ENCODE assay signal across 9 cellular contexts in the genomic region with DNA sequence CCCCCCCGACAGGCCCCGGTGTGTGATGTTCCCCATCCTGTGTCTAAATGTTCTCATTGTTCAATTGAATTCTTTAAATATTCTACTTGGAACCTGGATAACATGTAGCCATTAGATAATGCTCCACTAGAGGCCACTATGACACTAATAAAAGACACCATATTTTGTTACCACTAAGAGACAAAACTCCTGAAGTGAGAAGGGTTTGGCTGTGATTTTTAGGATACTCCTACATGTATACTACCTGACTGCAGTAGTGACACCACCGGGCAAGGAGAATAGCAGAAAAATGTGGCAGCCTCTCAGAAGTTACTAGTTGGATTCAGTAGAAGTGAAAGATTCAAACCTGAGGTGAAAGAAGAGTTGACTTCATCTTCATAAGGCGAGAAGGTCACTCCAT. TPM values are rescaled to one million over a fixed set of nuclear protein-coding genes. Genes with fewer than 3 reads are reported as not detected.
DNase-seq lines count a peak whose midpoint lies in the region; ATAC-seq, FAIRE-seq and TF ChIP-seq lines count a peak whose summit lies in the region.
"Had no signal": no experiment of that assay in that cellular context is flagged by ENCODE, and none has a peak within 500 bp of the region (broad histone marks: within the 10 kb centered on the region; RNA-seq: fewer than 3 reads in every experiment).

No MANE protein-coding gene starts in this region.

- no peak for TF ChIP-seq POLR2A in esophagus muscularis mucosa (IDR thresholded peaks at IDR 0.05; ENCODE audit: low read depth)

- H3K27ac Mint-ChIP-seq in neural crest cell (ENCODE audit: unreplicated experiment), result no peak overlapping the region
- H3K27ac Mint-ChIP-seq: activated naive CD8-positive, alpha-beta T cell had no signal

- H3K4me1 Mint-ChIP-seq in neural crest cell, result no peaks in the 10 kb centered on the region

- intact Hi-C loops in esophagus muscularis mucosa (cut with DNase I), result loop anchor here (5.0 to 10.0 kb wide), 2 partner anchors 165 to 262 kb away; a partner anchor contains a TSS

- no peaks in the 10 kb centered on the region for H3K4me1 ChIP-seq in esophagus muscularis mucosa

- peaks cover 13% of the 10 kb centered on the region for H3K27me3 Mint-ChIP-seq in neural crest cell (ENCODE audit: low read depth)
- H3K27me3 Mint-ChIP-seq: activated naive CD8-positive, alpha-beta T cell had no signal

- peaks cover 0 to 3% (median 0%) of the 10 kb centered on the region in 4 donors for H3K27me3 ChIP-seq in esophagus muscularis mucosa

- ATAC-seq in HG03521 (IDR thresholded peaks at IDR 0.05; ENCODE audit: unreplicated experiment), result no peak
- ATAC-seq in GM19452 (IDR thresholded peaks at IDR 0.05; ENCODE audit: unreplicated experiment), result no peak

- no peaks in the 10 kb centered on the region for H3K9me3 Mint-ChIP-seq in neural crest cell

- H3K36me3 Mint-ChIP-seq in neural crest cell (ENCODE audit: low read depth), result no peaks in the 10 kb centered on the region

- H3K36me3 ChIP-seq in esophagus muscularis mucosa, result peaks cover 0 to 7% (median 0%) of the 10 kb centered on the region in 4 donors

- H3K4me3 Mint-ChIP-seq in neural crest cell, result no peak overlapping the region
- H3K4me3 Mint-ChIP-seq: activated naive CD8-positive, alpha-beta T cell had no signal

- H3K27ac ChIP-seq in esophagus muscularis mucosa (replicated peaks in 1 of 4), result no peak overlapping the region

- H3K9me3 ChIP-seq in esophagus muscularis mucosa, result no peaks in the 10 kb centered on the region

- 32% methylated on average over 4 of the region's 4 CpGs for WGBS in esophagus muscularis mucosa

- peak in 4 of 6 experiments; percentile 6 to 57 (median 40) for DNase-seq in stimulated activated naive CD4-positive, alpha-beta T cell (lab: John Stamatoyannopoulos, UW)
- no peak for DNase-seq in stimulated activated naive CD4-positive, alpha-beta T cell treated with Interleukin-2 at 50 U/mL for 16 hours (lab: John Stamatoyannopoulos, UW)
- DNase-seq in Jurkat, Clone E6-1 (ENCODE audit: low read depth, low spot score), result peak; percentile 59
- DNase-seq in RCC 7860 (ENCODE audit: low spot score) (peak; percentile 26), esophagus muscularis mucosa (ENCODE audit: extremely low spot score) (no peak), neural crest cell (ENCODE audit: low read depth, low spot score) (no peak)

- no peak for TF ChIP-seq EP300 in esophagus muscularis mucosa (IDR thresholded peaks at IDR 0.05)

- H3K4me3 ChIP-seq in Jurkat, Clone E6-1 (ENCODE audit: low read length), result no peak overlapping the region
- H3K4me3 ChIP-seq in esophagus muscularis mucosa, result no peak overlapping the region

- TF ChIP-seq CTCF in esophagus muscularis mucosa (IDR thresholded peaks at IDR 0.05) (peak; percentile 25 to 54 (median 29)), neural crest cell (conservative IDR thresholded peaks at IDR 0.05) (peak; percentile 69)

- no peak for FAIRE-seq in RCC 7860 (lab: Jason Lieb, UNC)

RNA-seq across cellular contexts. Expression of a gene that starts 36.0 kb away (rescaled TPM):
- not detected for polyA plus RNA-seq in Jurkat, Clone E6-1 (2012; ENCODE audit: insufficient read depth, insufficient read length)
- total RNA-seq in esophagus muscularis mucosa (1 to 10 TPM in 1 of 4 donors, under 1 TPM in 2, not detected in 1; 0.13 to 1.2 (median 0.34) TPM), neural crest cell (not detected in 2 replicates)

Comparison
In these comparisons a context has a peak if more than half of its experiments do, and no peak if none do; other contexts are left out.
1. DNase-seq: peak in stimulated activated naive CD4-positive, alpha-beta T cell (4 of 6), Jurkat, Clone E6-1 (single experiment) and RCC 7860 (single experiment); none in stimulated activated naive CD4-positive, alpha-beta T cell treated with Interleukin-2 at 50 U/mL for 16 hours (single experiment), esophagus muscularis mucosa (single experiment) and neural crest cell (single experiment).